Comparison of ENCODE assay signal across 1 cellular context in the genomic region with DNA sequence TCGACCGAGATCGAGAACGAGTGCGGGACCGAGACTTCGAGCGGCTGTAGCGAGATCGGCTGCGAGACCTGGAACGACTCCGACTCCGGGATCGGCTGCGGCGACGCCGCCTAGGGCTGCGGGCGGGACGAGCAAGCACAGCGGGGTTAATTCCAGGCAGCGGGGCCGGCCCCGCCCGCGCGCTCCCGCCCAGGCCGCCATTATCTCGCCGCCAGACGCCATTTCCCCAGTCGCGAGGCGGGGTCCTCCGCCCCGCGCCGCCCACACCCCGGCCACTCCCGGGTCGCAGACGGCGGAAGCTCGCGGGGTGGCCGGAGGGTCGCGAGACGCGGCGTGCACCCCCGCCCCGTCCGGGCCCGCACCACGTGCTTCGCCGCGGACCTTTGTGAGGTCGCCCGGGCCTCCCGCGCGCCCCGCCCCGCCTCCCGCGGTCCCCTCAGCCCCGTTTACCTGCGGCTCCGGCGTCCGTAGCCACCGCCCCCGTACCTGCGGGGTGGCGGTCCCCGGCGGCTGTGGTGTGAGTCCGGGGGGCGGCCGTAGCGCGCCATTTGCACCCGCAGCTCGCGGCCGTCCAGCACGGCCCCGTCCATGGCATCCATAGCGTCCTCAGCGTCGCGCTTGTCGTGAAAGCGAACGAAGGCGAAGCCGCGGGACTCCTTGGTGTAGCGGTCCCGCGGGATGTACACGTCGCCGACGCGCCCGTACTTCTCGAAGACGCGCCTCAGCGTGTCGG.
TF ChIP-seq lines count a peak whose summit lies in the region.

No MANE protein-coding gene starts in this region.

TF ChIP-seq in WTC11, 78 proteins besides CTCF, POLR2A, EP300 and RAD21 (continued from another document):
- TF ChIP-seq, protein P1, sequence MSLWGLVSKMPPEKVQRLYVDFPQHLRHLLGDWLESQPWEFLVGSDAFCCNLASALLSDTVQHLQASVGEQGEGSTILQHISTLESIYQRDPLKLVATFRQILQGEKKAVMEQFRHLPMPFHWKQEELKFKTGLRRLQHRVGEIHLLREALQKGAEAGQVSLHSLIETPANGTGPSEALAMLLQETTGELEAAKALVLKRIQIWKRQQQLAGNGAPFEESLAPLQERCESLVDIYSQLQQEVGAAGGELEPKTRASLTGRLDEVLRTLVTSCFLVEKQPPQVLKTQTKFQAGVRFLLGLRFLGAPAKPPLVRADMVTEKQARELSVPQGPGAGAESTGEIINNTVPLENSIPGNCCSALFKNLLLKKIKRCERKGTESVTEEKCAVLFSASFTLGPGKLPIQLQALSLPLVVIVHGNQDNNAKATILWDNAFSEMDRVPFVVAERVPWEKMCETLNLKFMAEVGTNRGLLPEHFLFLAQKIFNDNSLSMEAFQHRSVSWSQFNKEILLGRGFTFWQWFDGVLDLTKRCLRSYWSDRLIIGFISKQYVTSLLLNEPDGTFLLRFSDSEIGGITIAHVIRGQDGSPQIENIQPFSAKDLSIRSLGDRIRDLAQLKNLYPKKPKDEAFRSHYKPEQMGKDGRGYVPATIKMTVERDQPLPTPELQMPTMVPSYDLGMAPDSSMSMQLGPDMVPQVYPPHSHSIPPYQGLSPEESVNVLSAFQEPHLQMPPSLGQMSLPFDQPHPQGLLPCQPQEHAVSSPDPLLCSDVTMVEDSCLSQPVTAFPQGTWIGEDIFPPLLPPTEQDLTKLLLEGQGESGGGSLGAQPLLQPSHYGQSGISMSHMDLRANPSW (CRISPR knock-in tag; conservative IDR thresholded peaks at IDR 0.05; ENCODE audit: low read depth) = no peak
- TF ChIP-seq TCF7 (CRISPR knock-in tag; IDR thresholded peaks at IDR 0.05; ENCODE audit: low read depth) (no peak; the same call in 1 of the 2 replicates), NFATC4 (CRISPR knock-in tag; IDR thresholded peaks at IDR 0.05) (no peak; the same call in 1 of the 2 replicates), CBFB (CRISPR knock-in tag; IDR thresholded peaks at IDR 0.05; ENCODE audit: low read depth) (no peak), FOXK1 (CRISPR knock-in tag; IDR thresholded peaks at IDR 0.05) (0 out of 2 replicates have a peak, but pooled peaks have one; percentile 49)
- TF ChIP-seq, protein P2, sequence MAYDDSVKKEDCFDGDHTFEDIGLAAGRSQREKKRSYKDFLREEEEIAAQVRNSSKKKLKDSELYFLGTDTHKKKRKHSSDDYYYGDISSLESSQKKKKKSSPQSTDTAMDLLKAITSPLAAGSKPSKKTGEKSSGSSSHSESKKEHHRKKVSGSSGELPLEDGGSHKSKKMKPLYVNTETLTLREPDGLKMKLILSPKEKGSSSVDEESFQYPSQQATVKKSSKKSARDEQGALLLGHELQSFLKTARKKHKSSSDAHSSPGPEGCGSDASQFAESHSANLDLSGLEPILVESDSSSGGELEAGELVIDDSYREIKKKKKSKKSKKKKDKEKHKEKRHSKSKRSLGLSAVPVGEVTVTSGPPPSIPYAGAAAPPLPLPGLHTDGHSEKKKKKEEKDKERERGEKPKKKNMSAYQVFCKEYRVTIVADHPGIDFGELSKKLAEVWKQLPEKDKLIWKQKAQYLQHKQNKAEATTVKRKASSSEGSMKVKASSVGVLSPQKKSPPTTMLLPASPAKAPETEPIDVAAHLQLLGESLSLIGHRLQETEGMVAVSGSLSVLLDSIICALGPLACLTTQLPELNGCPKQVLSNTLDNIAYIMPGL (CRISPR knock-in tag; IDR thresholded peaks at IDR 0.05) = peak; percentile 20; the same call in 1 of the 2 replicates
- TF ChIP-seq, protein P3, sequence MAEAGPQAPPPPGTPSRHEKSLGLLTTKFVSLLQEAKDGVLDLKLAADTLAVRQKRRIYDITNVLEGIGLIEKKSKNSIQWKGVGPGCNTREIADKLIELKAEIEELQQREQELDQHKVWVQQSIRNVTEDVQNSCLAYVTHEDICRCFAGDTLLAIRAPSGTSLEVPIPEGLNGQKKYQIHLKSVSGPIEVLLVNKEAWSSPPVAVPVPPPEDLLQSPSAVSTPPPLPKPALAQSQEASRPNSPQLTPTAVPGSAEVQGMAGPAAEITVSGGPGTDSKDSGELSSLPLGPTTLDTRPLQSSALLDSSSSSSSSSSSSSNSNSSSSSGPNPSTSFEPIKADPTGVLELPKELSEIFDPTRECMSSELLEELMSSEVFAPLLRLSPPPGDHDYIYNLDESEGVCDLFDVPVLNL (CRISPR knock-in tag; IDR thresholded peaks at IDR 0.05; ENCODE audit: borderline replicate concordance, low read depth) = no peak; the same call in 1 of the 2 replicates
- TF ChIP-seq, protein P4, sequence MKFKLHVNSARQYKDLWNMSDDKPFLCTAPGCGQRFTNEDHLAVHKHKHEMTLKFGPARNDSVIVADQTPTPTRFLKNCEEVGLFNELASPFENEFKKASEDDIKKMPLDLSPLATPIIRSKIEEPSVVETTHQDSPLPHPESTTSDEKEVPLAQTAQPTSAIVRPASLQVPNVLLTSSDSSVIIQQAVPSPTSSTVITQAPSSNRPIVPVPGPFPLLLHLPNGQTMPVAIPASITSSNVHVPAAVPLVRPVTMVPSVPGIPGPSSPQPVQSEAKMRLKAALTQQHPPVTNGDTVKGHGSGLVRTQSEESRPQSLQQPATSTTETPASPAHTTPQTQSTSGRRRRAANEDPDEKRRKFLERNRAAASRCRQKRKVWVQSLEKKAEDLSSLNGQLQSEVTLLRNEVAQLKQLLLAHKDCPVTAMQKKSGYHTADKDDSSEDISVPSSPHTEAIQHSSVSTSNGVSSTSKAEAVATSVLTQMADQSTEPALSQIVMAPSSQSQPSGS (CRISPR knock-in tag; IDR thresholded peaks at IDR 0.05; ENCODE audit: borderline replicate concordance, low read depth) = no peak
- TF ChIP-seq, protein P5, sequence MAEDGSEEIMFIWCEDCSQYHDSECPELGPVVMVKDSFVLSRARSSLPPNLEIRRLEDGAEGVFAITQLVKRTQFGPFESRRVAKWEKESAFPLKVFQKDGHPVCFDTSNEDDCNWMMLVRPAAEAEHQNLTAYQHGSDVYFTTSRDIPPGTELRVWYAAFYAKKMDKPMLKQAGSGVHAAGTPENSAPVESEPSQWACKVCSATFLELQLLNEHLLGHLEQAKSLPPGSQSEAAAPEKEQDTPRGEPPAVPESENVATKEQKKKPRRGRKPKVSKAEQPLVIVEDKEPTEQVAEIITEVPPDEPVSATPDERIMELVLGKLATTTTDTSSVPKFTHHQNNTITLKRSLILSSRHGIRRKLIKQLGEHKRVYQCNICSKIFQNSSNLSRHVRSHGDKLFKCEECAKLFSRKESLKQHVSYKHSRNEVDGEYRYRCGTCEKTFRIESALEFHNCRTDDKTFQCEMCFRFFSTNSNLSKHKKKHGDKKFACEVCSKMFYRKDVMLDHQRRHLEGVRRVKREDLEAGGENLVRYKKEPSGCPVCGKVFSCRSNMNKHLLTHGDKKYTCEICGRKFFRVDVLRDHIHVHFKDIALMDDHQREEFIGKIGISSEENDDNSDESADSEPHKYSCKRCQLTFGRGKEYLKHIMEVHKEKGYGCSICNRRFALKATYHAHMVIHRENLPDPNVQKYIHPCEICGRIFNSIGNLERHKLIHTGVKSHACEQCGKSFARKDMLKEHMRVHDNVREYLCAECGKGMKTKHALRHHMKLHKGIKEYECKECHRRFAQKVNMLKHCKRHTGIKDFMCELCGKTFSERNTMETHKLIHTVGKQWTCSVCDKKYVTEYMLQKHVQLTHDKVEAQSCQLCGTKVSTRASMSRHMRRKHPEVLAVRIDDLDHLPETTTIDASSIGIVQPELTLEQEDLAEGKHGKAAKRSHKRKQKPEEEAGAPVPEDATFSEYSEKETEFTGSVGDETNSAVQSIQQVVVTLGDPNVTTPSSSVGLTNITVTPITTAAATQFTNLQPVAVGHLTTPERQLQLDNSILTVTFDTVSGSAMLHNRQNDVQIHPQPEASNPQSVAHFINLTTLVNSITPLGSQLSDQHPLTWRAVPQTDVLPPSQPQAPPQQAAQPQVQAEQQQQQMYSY (CRISPR knock-in tag; IDR thresholded peaks at IDR 0.05) = peak; percentile 81
- TF ChIP-seq, protein P6, sequence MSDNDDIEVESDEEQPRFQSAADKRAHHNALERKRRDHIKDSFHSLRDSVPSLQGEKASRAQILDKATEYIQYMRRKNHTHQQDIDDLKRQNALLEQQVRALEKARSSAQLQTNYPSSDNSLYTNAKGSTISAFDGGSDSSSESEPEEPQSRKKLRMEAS (CRISPR knock-in tag; IDR thresholded peaks at IDR 0.05) = no peak
